ENCODE assay signal across 1 cellular context in genomic region chr15:74950078-74951000, GRCh38.
A peak's percentile ranks its signal among the peaks of the same experiment; 100 is the strongest.
TF ChIP-seq lines count a peak whose summit lies in the region.

No MANE protein-coding gene starts in this region.

TF ChIP-seq in K562, 482 proteins besides CTCF, POLR2A, EP300 and RAD21 (continues in another document):
- 0 out of 2 replicates have a peak, but pooled peaks have one; percentile 14 for TF ChIP-seq JUND (IDR thresholded peaks at IDR 0.05; ENCODE audit: borderline replicate concordance, low read depth, low read length)
- no peak for TF ChIP-seq JUND (tag; IDR thresholded peaks at IDR 0.05; ENCODE audit: borderline replicate concordance, low read depth, low read length)
- no peak for TF ChIP-seq RFX5 (IDR thresholded peaks at IDR 0.05; ENCODE audit: low read depth, low read length)
- no peak for TF ChIP-seq NCOA6 (IDR thresholded peaks at IDR 0.05)
- TF ChIP-seq MAZ (CRISPR knock-in tag; conservative IDR thresholded peaks at IDR 0.05 in 1 of 2, IDR thresholded peaks at IDR 0.05 in 1 of 2): peak in 1 of 2 experiments; percentile 65; a peak in 1 of 4 replicates
- TF ChIP-seq CEBPB (tag; IDR thresholded peaks at IDR 0.05): peak; percentile 96
- no peak for TF ChIP-seq NCOA1 (IDR thresholded peaks at IDR 0.05; ENCODE audit: low read depth)
- no peak for TF ChIP-seq ETS1 (conservative IDR thresholded peaks at IDR 0.05; ENCODE audit: control insufficient read depth, low read depth, low read length)
- peak; percentile 88 for TF ChIP-seq CEBPG (CRISPR knock-in tag; IDR thresholded peaks at IDR 0.05)
- peak; percentile 64 to 84 for TF ChIP-seq CEBPG (tag; conservative IDR thresholded peaks at IDR 0.05 in 1 of 2, IDR thresholded peaks at IDR 0.05 in 1 of 2)
- TF ChIP-seq PHF20 (IDR thresholded peaks at IDR 0.05; ENCODE audit: partially characterized antibody): no peak
- TF ChIP-seq EHMT2 (IDR thresholded peaks at IDR 0.05): peak; percentile 60; the same call in 1 of the 2 replicates
- peak; percentile 89 for TF ChIP-seq DEAF1 (CRISPR knock-in tag; IDR thresholded peaks at IDR 0.05)
- no peak; the same call in 1 of the 2 replicates for TF ChIP-seq NR2C1 (IDR thresholded peaks at IDR 0.05)
- no peak for TF ChIP-seq NR2C1 (tag; IDR thresholded peaks at IDR 0.05)
- TF ChIP-seq NFXL1 (CRISPR knock-in tag; IDR thresholded peaks at IDR 0.05): no peak
- peak; percentile 43; the same call in 1 of the 2 replicates for TF ChIP-seq ARID2 (IDR thresholded peaks at IDR 0.05)
- TF ChIP-seq YY1 (IDR thresholded peaks at IDR 0.05; ENCODE audit: borderline replicate concordance in 1 of 3, control insufficient read depth in 1 of 3, extremely low read depth in 1 of 3, insufficient read depth in 3 of 3, insufficient read length in 1 of 3, insufficient replicate concordance in 2 of 3, low read depth in 1 of 3, low read length in 2 of 3): peak in 1 of 3 experiments; percentile 17
- TF ChIP-seq ZNF282 (CRISPR knock-in tag; IDR thresholded peaks at IDR 0.05): 0 out of 2 replicates have a peak, but pooled peaks have one; percentile 42
- TF ChIP-seq KLF13 (tag; IDR thresholded peaks at IDR 0.05; ENCODE audit: borderline replicate concordance, low read depth): no peak
- no peak for TF ChIP-seq SIX5 (IDR thresholded peaks at IDR 0.05; ENCODE audit: borderline replicate concordance in 1 of 2, insufficient read depth in 1 of 2, low read depth in 1 of 2, low read length in 2 of 2)
- no peak for TF ChIP-seq ZNF134 (CRISPR knock-in tag; conservative IDR thresholded peaks at IDR 0.05)
- peak; percentile 81 for TF ChIP-seq SMC3 (conservative IDR thresholded peaks at IDR 0.05; ENCODE audit: insufficient read depth, low read depth, low read length)
- peak; percentile 72 for TF ChIP-seq KLF16 (IDR thresholded peaks at IDR 0.05)
- TF ChIP-seq TFE3 (CRISPR knock-in tag; IDR thresholded peaks at IDR 0.05): no peak
- no peak for TF ChIP-seq TFAM (CRISPR knock-in tag; conservative IDR thresholded peaks at IDR 0.05)
- no peak for TF ChIP-seq ATF4 (CRISPR knock-in tag; IDR thresholded peaks at IDR 0.05)
- TF ChIP-seq FUS (optimal IDR thresholded peaks at IDR 0.05; ENCODE audit: low read depth, low read length): no peak
- TF ChIP-seq ZC3H4 (CRISPR knock-in tag; IDR thresholded peaks at IDR 0.05; ENCODE audit: borderline replicate concordance): no peak
- no peak for TF ChIP-seq NEUROD1 (IDR thresholded peaks at IDR 0.05; ENCODE audit: borderline replicate concordance, low read depth, low read length, partially characterized antibody)
- peak; percentile 74 for TF ChIP-seq RB1 (IDR thresholded peaks at IDR 0.05; ENCODE audit: low read depth)
- TF ChIP-seq ZBTB7A (IDR thresholded peaks at IDR 0.05; ENCODE audit: borderline replicate concordance, control insufficient read depth, low read depth, low read length): peak; percentile 44; the same call in 1 of the 2 replicates
- TF ChIP-seq HDGF (IDR thresholded peaks at IDR 0.05): no peak
- no peak for TF ChIP-seq HIVEP1 (CRISPR knock-in tag; IDR thresholded peaks at IDR 0.05)
- TF ChIP-seq SRSF1 (IDR thresholded peaks at IDR 0.05; ENCODE audit: low read depth, low read length): no peak
- TF ChIP-seq MBD1 (CRISPR knock-in tag; IDR thresholded peaks at IDR 0.05): no peak
- peak; percentile 1; the same call in 1 of the 2 replicates for TF ChIP-seq HMBOX1 (IDR thresholded peaks at IDR 0.05)
- no peak for TF ChIP-seq ZNF23 (CRISPR knock-in tag; IDR thresholded peaks at IDR 0.05)
- no peak for TF ChIP-seq ZNF133 (CRISPR knock-in tag; IDR thresholded peaks at IDR 0.05)
- peak; percentile 36; the same call in 1 of the 2 replicates for TF ChIP-seq CTBP1 (IDR thresholded peaks at IDR 0.05; ENCODE audit: borderline replicate concordance)
- TF ChIP-seq FOXM1 (IDR thresholded peaks at IDR 0.05; ENCODE audit: low read depth): no peak
- TF ChIP-seq FOXM1 (CRISPR knock-in tag; IDR thresholded peaks at IDR 0.05; ENCODE audit: low read depth): no peak
- TF ChIP-seq MNT (conservative IDR thresholded peaks at IDR 0.05): no peak
- TF ChIP-seq U2AF1 (optimal IDR thresholded peaks at IDR 0.05; ENCODE audit: low read depth, low read length): no peak
- TF ChIP-seq KLF6 (CRISPR knock-in tag; IDR thresholded peaks at IDR 0.05; ENCODE audit: borderline replicate concordance): no peak
- peak in 1 of 2 experiments; percentile 50; a peak in 1 of 4 replicates for TF ChIP-seq CSDE1 (IDR thresholded peaks at IDR 0.05)
- peak; percentile 52; the same call in 1 of the 2 replicates for TF ChIP-seq STAG1 (CRISPR knock-in tag; IDR thresholded peaks at IDR 0.05; ENCODE audit: borderline replicate concordance)
- TF ChIP-seq PML (IDR thresholded peaks at IDR 0.05; ENCODE audit: low read length): no peak
- TF ChIP-seq JUN (IDR thresholded peaks at IDR 0.05; ENCODE audit: borderline replicate concordance, low read depth, low read length): no peak
- no peak for TF ChIP-seq JUN (CRISPR knock-in tag; IDR thresholded peaks at IDR 0.05; ENCODE audit: borderline replicate concordance)
- TF ChIP-seq ZNF174 (CRISPR knock-in tag; IDR thresholded peaks at IDR 0.05): no peak
- peak in 1 of 2 experiments; percentile 51; a peak in 1 of 4 replicates for TF ChIP-seq RCOR1 (IDR thresholded peaks at IDR 0.05; ENCODE audit: borderline replicate concordance in 1 of 2, low read depth in 2 of 2, low read length in 2 of 2)
- no peak for TF ChIP-seq PTRF (tag; IDR thresholded peaks at IDR 0.05)
- peak; percentile 53; the same call in 1 of the 2 replicates for TF ChIP-seq CC2D1A (IDR thresholded peaks at IDR 0.05)
- peak; percentile 81; the same call in 1 of the 2 replicates for TF ChIP-seq THRB (CRISPR knock-in tag; conservative IDR thresholded peaks at IDR 0.05)
- TF ChIP-seq ERF (CRISPR knock-in tag; IDR thresholded peaks at IDR 0.05): no peak
- no peak for TF ChIP-seq E2F3 (CRISPR knock-in tag; IDR thresholded peaks at IDR 0.05)
- peak; percentile 44; the same call in 1 of the 2 replicates for TF ChIP-seq ZBTB26 (CRISPR knock-in tag; IDR thresholded peaks at IDR 0.05)
- TF ChIP-seq TCFL5 (CRISPR knock-in tag; conservative IDR thresholded peaks at IDR 0.05): no peak
- TF ChIP-seq CREM (IDR thresholded peaks at IDR 0.05; ENCODE audit: low read depth): 0 out of 2 replicates have a peak, but pooled peaks have one; percentile 41
- peak in 1 of 2 experiments; percentile 54; a peak in 1 of 4 replicates for TF ChIP-seq FOXA3 (CRISPR knock-in tag; conservative IDR thresholded peaks at IDR 0.05 in 1 of 2, IDR thresholded peaks at IDR 0.05 in 1 of 2)
- no peak for TF ChIP-seq ZNF639 (CRISPR knock-in tag; conservative IDR thresholded peaks at IDR 0.05 in 1 of 2, IDR thresholded peaks at IDR 0.05 in 1 of 2)
